ENCODE assay signal across 1 cellular context in genomic region chr6:57220083-57220703, GRCh38.
TF ChIP-seq lines count a peak whose summit lies in the region.

No MANE protein-coding gene starts in this region.

TF ChIP-seq in K562, 482 proteins besides CTCF, POLR2A, EP300 and RAD21 (continues in another document):
- no peak for TF ChIP-seq KAT8 (IDR thresholded peaks at IDR 0.05; ENCODE audit: low read depth)
- TF ChIP-seq SRSF9 (IDR thresholded peaks at IDR 0.05; ENCODE audit: borderline replicate concordance, low read depth, low read length), result no peak
- no peak for TF ChIP-seq LEF1 (IDR thresholded peaks at IDR 0.05)
- no peak for TF ChIP-seq NEUROD1 (IDR thresholded peaks at IDR 0.05; ENCODE audit: borderline replicate concordance, low read depth, low read length, partially characterized antibody)
- no peak for TF ChIP-seq BRD4 (IDR thresholded peaks at IDR 0.05)
- no peak for TF ChIP-seq ZNF277 (CRISPR knock-in tag; IDR thresholded peaks at IDR 0.05; ENCODE audit: borderline replicate concordance)
- TF ChIP-seq RFX7 (CRISPR knock-in tag; IDR thresholded peaks at IDR 0.05), result no peak
- TF ChIP-seq TEAD4 (IDR thresholded peaks at IDR 0.05; ENCODE audit: low read length), result no peak
- TF ChIP-seq TEAD4 (CRISPR knock-in tag; IDR thresholded peaks at IDR 0.05; ENCODE audit: borderline replicate concordance), result no peak
- TF ChIP-seq C11orf30 (IDR thresholded peaks at IDR 0.05; ENCODE audit: low read depth), result peak; percentile 70
- no peak for TF ChIP-seq ZNF121 (CRISPR knock-in tag; conservative IDR thresholded peaks at IDR 0.05)
- TF ChIP-seq HDAC6 (IDR thresholded peaks at IDR 0.05; ENCODE audit: low read depth, low read length), result no peak
- TF ChIP-seq REST (CRISPR knock-in tag; IDR thresholded peaks at IDR 0.05; ENCODE audit: low read depth), result no peak
- no peak for TF ChIP-seq ETS1 (conservative IDR thresholded peaks at IDR 0.05; ENCODE audit: control insufficient read depth, low read depth, low read length)
- TF ChIP-seq CGGBP1 (CRISPR knock-in tag; IDR thresholded peaks at IDR 0.05), result no peak
- peak in 1 of 2 experiments; percentile 40; a peak in 1 of 4 replicates for TF ChIP-seq MNT (conservative IDR thresholded peaks at IDR 0.05)
- TF ChIP-seq TCFL5 (CRISPR knock-in tag; conservative IDR thresholded peaks at IDR 0.05), result no peak
- no peak for TF ChIP-seq ZNF561 (CRISPR knock-in tag; conservative IDR thresholded peaks at IDR 0.05)
- 0 out of 2 replicates have a peak, but pooled peaks have one; percentile 39 for TF ChIP-seq ZNF395 (CRISPR knock-in tag; IDR thresholded peaks at IDR 0.05)
- peak; percentile 45 for TF ChIP-seq FOXM1 (IDR thresholded peaks at IDR 0.05; ENCODE audit: low read depth)
- TF ChIP-seq FOXM1 (CRISPR knock-in tag; IDR thresholded peaks at IDR 0.05; ENCODE audit: low read depth), result no peak
- peak; percentile 75 for TF ChIP-seq MYBL2 (IDR thresholded peaks at IDR 0.05; ENCODE audit: low read depth)
- no peak for TF ChIP-seq MYBL2 (CRISPR knock-in tag; IDR thresholded peaks at IDR 0.05; ENCODE audit: borderline replicate concordance)
- no peak for TF ChIP-seq KLF10 (CRISPR knock-in tag; IDR thresholded peaks at IDR 0.05)
- no peak for TF ChIP-seq RNF219 (CRISPR knock-in tag; IDR thresholded peaks at IDR 0.05)
- no peak for TF ChIP-seq ZBTB1 (CRISPR knock-in tag; IDR thresholded peaks at IDR 0.05; ENCODE audit: borderline replicate concordance, low read depth)
- no peak for TF ChIP-seq ZC3H11A (IDR thresholded peaks at IDR 0.05; ENCODE audit: low read depth, low read length)
- TF ChIP-seq MEIS2 (IDR thresholded peaks at IDR 0.05; ENCODE audit: partially characterized antibody), result no peak
- TF ChIP-seq TFE3 (CRISPR knock-in tag; IDR thresholded peaks at IDR 0.05), result no peak
- TF ChIP-seq ZNF592 (IDR thresholded peaks at IDR 0.05), result no peak
- TF ChIP-seq NELFE (IDR thresholded peaks at IDR 0.05; ENCODE audit: insufficient read depth, insufficient read length), result no peak
- no peak for TF ChIP-seq SRSF1 (IDR thresholded peaks at IDR 0.05; ENCODE audit: low read depth, low read length)
- TF ChIP-seq MAX (CRISPR knock-in tag; IDR thresholded peaks at IDR 0.05), result no peak
- no peak for TF ChIP-seq FUS (optimal IDR thresholded peaks at IDR 0.05; ENCODE audit: low read depth, low read length)
- TF ChIP-seq ZNF316 (IDR thresholded peaks at IDR 0.05), result peak; percentile 87
- TF ChIP-seq STAT6 (CRISPR knock-in tag; IDR thresholded peaks at IDR 0.05), result no peak
- no peak for TF ChIP-seq HDAC3 (IDR thresholded peaks at IDR 0.05; ENCODE audit: borderline replicate concordance, partially characterized antibody)
- TF ChIP-seq SLC30A9 (CRISPR knock-in tag; IDR thresholded peaks at IDR 0.05), result no peak
- TF ChIP-seq ZNF146 (CRISPR knock-in tag; IDR thresholded peaks at IDR 0.05; ENCODE audit: unreplicated experiment), result no peak
- no peak for TF ChIP-seq ZBTB8A (IDR thresholded peaks at IDR 0.05; ENCODE audit: partially characterized antibody)
- TF ChIP-seq FOXA1 (IDR thresholded peaks at IDR 0.05; ENCODE audit: borderline replicate concordance), result no peak
- no peak for TF ChIP-seq RBBP5 (IDR thresholded peaks at IDR 0.05; ENCODE audit: borderline replicate concordance, insufficient read depth, low read length, poor library complexity, severe bottlenecking)
- no peak for TF ChIP-seq TAF7 (tag; IDR thresholded peaks at IDR 0.05)
